Comparison of ENCODE assay signal across 8 cellular contexts in genomic region chr7:104943502-104944343, GRCh38.
DNase-seq lines count a peak whose midpoint lies in the region; ATAC-seq and TF ChIP-seq lines count a peak whose summit lies in the region.

No MANE protein-coding gene starts in this region.

- H3K36me3 Mint-ChIP-seq in CD8-positive, alpha-beta T cell: peaks cover 3% of the 10 kb centered on the region
- no peaks in the 10 kb centered on the region for H3K36me3 Mint-ChIP-seq in brain

- peak overlapping the region; percentile 18 for H3K4me3 ChIP-seq in CD8-positive, alpha-beta T cell (ENCODE audit: low read depth, low read length)
- H3K4me3 ChIP-seq in HUES6 (ENCODE audit: low read depth, low read length) (no peak overlapping the region), lower lobe of right lung (peak overlapping the region; percentile 19)

- peaks cover 52% of the 10 kb centered on the region for H3K4me1 ChIP-seq in CD8-positive, alpha-beta T cell (ENCODE audit: insufficient read depth, low read length)
- peaks cover 16% of the 10 kb centered on the region for H3K4me1 ChIP-seq in HUES6 (ENCODE audit: control insufficient read depth, insufficient read depth, low read length)
- peaks cover 51% of the 10 kb centered on the region for H3K4me1 ChIP-seq in lower lobe of right lung

- peak overlapping the region; percentile 100 for H3K27ac Mint-ChIP-seq in CD8-positive, alpha-beta T cell
- peak overlapping the region in 3 of 5 experiments; percentile 91 to 96 (median 95) for H3K27ac Mint-ChIP-seq in brain

- H3K27ac ChIP-seq in CD8-positive, alpha-beta T cell (ENCODE audit: low read depth, low read length): peak overlapping the region; percentile 98
- H3K27ac ChIP-seq in HUES6 (ENCODE audit: low read depth, low read length): no peak overlapping the region
- peak overlapping the region; percentile 92 for H3K27ac ChIP-seq in lower lobe of right lung

- peak; percentile 24 for ATAC-seq in CD8-positive, alpha-beta T cell
- ATAC-seq in GM21381 (IDR thresholded peaks at IDR 0.05; ENCODE audit: unreplicated experiment): peak; percentile 45
- peak; percentile 48 to 69 for ATAC-seq in lower lobe of right lung

- no peaks in the 10 kb centered on the region for H3K27me3 ChIP-seq in CD8-positive, alpha-beta T cell (ENCODE audit: insufficient read depth, low read length)
- H3K27me3 ChIP-seq in HUES6 (ENCODE audit: control insufficient read depth, insufficient read depth, low read length) (no peaks in the 10 kb centered on the region), lower lobe of right lung (ENCODE audit: low read depth) (no peaks in the 10 kb centered on the region)

- H3K9me3 ChIP-seq in CD8-positive, alpha-beta T cell (ENCODE audit: low read length): no peaks in the 10 kb centered on the region
- H3K9me3 ChIP-seq in HUES6 (ENCODE audit: control insufficient read depth, insufficient read depth, low read depth, low read length) (peaks cover 4% of the 10 kb centered on the region; the same call in 1 of the 2 replicates), lower lobe of right lung (no peaks in the 10 kb centered on the region)

- H3K27me3 Mint-ChIP-seq in CD8-positive, alpha-beta T cell (ENCODE audit: low read depth): no peaks in the 10 kb centered on the region
- H3K27me3 Mint-ChIP-seq in brain: no peaks in the 10 kb centered on the region

- intact Hi-C loops in CD8-positive, alpha-beta T cell (cut with DNase I, micrococcal nuclease): loop anchor here (1.0 to 10.0 kb wide), 6 partner anchors 19 to 1169 kb away; partner anchors contain the start of gene SYPL1 (in 1 of the 2)
- intact Hi-C loops in lower lobe of right lung (cut with DNase I): no loop called here

- POLR2A ChIA-PET in CD8-positive, alpha-beta T cell (lab: Charles Lee): interaction anchor here (0.8 to 5.4 kb wide), 4 partner anchors 38 to 71 kb away, joined by 5 to 32 read pairs (median 6); partner anchors contain the start of gene KMT2E

- CTCF ChIA-PET in CD8-positive, alpha-beta T cell (lab: Charles Lee): interaction anchor here (0.7 to 3.8 kb wide), 4 partner anchors 37 to 588 kb away, joined by 3 to 13 read pairs (median 6); no protein-coding TSS in a partner anchor

- no peaks in the 10 kb centered on the region for H3K36me3 ChIP-seq in CD8-positive, alpha-beta T cell (ENCODE audit: insufficient read depth, low read length)
- no peaks in the 10 kb centered on the region for H3K36me3 ChIP-seq in HUES6 (ENCODE audit: control insufficient read depth, insufficient read depth, low read length)
- no peaks in the 10 kb centered on the region for H3K36me3 ChIP-seq in lower lobe of right lung

- no peaks in the 10 kb centered on the region for H3K9me3 Mint-ChIP-seq in CD8-positive, alpha-beta T cell
- peaks cover 0 to 7% (median 0%) of the 10 kb centered on the region in 5 experiments for H3K9me3 Mint-ChIP-seq in brain

- peaks cover 64% of the 10 kb centered on the region for H3K4me1 Mint-ChIP-seq in CD8-positive, alpha-beta T cell (ENCODE audit: low read depth)
- H3K4me1 Mint-ChIP-seq in brain: peaks cover 36% of the 10 kb centered on the region

- peak overlapping the region; percentile 7 for H3K9ac ChIP-seq in HUES6 (ENCODE audit: low read length)

- peak overlapping the region; percentile 83 for H3K4me3 Mint-ChIP-seq in CD8-positive, alpha-beta T cell
- H3K4me3 Mint-ChIP-seq in brain: no peak overlapping the region

- TF ChIP-seq CTCF in CD8-positive, alpha-beta T cell (IDR thresholded peaks at IDR 0.05): no peak
- TF ChIP-seq CTCF in brain (conservative IDR thresholded peaks at IDR 0.05): no peak
- TF ChIP-seq CTCF in lower lobe of right lung (IDR thresholded peaks at IDR 0.05): no peak

- peak; percentile 40 to 75 (median 60) for DNase-seq in CD8-positive, alpha-beta T cell
- DNase-seq in T-helper 9 cell: peak; percentile 45
- peak; percentile 80 for DNase-seq in lower lobe of right lung
- peak; percentile 28 to 46 for DNase-seq in stimulated activated CD8-positive, alpha-beta memory T cell treated with anti-CD3 and anti-CD28 coated beads, Interleukin-4, amount 100 ng/mL, for 4 hours (ENCODE audit: low read depth in 2 of 2, low spot score in 1 of 2)
- DNase-seq in SHP77 treated with DMSO at 0.1 percent for 48 hours (lab: John Stamatoyannopoulos, UW): no peak
